1 cellular context compared by ENCODE assay signal in the genomic region with DNA sequence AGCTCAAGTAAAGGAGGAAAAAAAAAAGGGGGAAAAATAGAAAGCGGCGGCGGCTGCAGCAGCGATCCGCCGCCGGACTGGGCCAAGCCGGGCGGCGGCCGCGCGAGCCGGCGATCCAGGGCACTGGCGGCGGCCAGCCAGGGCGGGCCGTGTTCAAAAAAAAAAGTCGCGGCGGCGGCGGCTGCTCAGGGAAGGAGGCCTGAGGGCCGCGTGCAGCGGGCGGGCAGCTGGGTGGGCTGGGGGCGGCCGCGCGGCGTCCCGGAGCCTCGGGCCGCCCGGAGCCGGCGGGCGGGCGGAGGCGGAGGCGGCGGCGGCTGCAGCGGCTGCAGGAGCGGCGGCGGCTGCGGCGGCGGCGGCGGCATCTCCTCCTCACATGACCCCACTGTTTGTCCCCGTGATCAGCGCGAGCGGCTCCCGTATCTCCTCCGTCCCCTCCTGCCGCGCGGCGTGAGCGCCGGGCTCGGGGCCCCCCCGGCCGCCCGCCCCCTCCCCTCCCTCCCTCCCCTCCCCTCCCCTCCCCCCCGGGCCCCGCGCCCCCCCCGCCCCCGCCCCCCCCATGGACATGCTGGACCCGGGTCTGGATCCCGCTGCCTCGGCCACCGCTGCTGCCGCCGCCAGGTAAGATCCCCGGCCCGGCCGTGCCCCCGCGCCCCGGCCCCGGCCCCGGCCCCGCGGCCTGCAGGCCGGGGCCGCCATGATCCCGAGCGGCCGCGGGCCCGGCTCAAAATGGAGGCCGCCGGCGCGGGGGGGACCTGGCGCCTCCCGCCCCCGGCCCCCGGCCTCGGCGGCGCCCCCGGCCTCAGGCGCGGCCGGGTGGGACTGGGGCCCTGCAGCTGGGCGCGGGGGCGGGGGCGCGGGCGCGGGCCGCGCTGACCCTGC.
TF ChIP-seq lines count a peak whose summit lies in the region.

A gene with protein sequence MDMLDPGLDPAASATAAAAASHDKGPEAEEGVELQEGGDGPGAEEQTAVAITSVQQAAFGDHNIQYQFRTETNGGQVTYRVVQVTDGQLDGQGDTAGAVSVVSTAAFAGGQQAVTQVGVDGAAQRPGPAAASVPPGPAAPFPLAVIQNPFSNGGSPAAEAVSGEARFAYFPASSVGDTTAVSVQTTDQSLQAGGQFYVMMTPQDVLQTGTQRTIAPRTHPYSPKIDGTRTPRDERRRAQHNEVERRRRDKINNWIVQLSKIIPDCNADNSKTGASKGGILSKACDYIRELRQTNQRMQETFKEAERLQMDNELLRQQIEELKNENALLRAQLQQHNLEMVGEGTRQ (plus strand): TSS at position 417 of the 879 bp plus-strand sequence. CDS start 140 bp downstream, at position 557.

TF ChIP-seq in K562, 482 proteins besides CTCF, POLR2A, EP300 and RAD21 (continued from another document):
- no peak for TF ChIP-seq TRIM24 (IDR thresholded peaks at IDR 0.05)
- TF ChIP-seq, protein P1, sequence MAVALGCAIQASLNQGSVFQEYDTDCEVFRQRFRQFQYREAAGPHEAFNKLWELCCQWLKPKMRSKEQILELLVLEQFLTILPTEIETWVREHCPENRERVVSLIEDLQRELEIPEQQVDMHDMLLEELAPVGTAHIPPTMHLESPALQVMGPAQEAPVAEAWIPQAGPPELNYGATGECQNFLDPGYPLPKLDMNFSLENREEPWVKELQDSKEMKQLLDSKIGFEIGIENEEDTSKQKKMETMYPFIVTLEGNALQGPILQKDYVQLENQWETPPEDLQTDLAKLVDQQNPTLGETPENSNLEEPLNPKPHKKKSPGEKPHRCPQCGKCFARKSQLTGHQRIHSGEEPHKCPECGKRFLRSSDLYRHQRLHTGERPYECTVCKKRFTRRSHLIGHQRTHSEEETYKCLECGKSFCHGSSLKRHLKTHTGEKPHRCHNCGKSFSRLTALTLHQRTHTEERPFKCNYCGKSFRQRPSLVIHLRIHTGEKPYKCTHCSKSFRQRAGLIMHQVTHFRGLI (CRISPR knock-in tag; IDR thresholded peaks at IDR 0.05) = no peak
- no peak for TF ChIP-seq CC2D1A (IDR thresholded peaks at IDR 0.05)
- no peak for TF ChIP-seq ZFP1 (CRISPR knock-in tag; IDR thresholded peaks at IDR 0.05)
- TF ChIP-seq KAT8 (IDR thresholded peaks at IDR 0.05; ENCODE audit: low read depth) = no peak
- TF ChIP-seq SIX5 (IDR thresholded peaks at IDR 0.05; ENCODE audit: borderline replicate concordance in 1 of 2, insufficient read depth in 1 of 2, low read depth in 1 of 2, low read length in 2 of 2) = no peak
- TF ChIP-seq ZNF165 (CRISPR knock-in tag; IDR thresholded peaks at IDR 0.05; ENCODE audit: borderline replicate concordance) = no peak
- no peak for TF ChIP-seq NCOR1 (IDR thresholded peaks at IDR 0.05)
- TF ChIP-seq NR2C2 (CRISPR knock-in tag; IDR thresholded peaks at IDR 0.05) = no peak
- TF ChIP-seq NR2C2 (tag; IDR thresholded peaks at IDR 0.05) = 0 out of 2 replicates have a peak, but pooled peaks have one; percentile 23
- TF ChIP-seq CXXC5 (CRISPR knock-in tag; IDR thresholded peaks at IDR 0.05) = peak; percentile 4
- TF ChIP-seq KDM4B (IDR thresholded peaks at IDR 0.05; ENCODE audit: borderline replicate concordance in 2 of 2, low read depth in 1 of 2) = peak in 1 of 2 experiments; percentile 62; a peak in 1 of 4 replicates
- no peak for TF ChIP-seq CBFB (CRISPR knock-in tag; IDR thresholded peaks at IDR 0.05)
- no peak for TF ChIP-seq DACH1 (IDR thresholded peaks at IDR 0.05; ENCODE audit: partially characterized antibody)
- TF ChIP-seq CEBPB (tag; IDR thresholded peaks at IDR 0.05) = no peak
- no peak for TF ChIP-seq SAP30 (IDR thresholded peaks at IDR 0.05; ENCODE audit: borderline replicate concordance, insufficient read depth, low read depth, low read length, poor library complexity, severe bottlenecking)
- TF ChIP-seq, protein P2, sequence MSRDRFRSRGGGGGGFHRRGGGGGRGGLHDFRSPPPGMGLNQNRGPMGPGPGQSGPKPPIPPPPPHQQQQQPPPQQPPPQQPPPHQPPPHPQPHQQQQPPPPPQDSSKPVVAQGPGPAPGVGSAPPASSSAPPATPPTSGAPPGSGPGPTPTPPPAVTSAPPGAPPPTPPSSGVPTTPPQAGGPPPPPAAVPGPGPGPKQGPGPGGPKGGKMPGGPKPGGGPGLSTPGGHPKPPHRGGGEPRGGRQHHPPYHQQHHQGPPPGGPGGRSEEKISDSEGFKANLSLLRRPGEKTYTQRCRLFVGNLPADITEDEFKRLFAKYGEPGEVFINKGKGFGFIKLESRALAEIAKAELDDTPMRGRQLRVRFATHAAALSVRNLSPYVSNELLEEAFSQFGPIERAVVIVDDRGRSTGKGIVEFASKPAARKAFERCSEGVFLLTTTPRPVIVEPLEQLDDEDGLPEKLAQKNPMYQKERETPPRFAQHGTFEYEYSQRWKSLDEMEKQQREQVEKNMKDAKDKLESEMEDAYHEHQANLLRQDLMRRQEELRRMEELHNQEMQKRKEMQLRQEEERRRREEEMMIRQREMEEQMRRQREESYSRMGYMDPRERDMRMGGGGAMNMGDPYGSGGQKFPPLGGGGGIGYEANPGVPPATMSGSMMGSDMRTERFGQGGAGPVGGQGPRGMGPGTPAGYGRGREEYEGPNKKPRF (IDR thresholded peaks at IDR 0.05; ENCODE audit: low read depth, low read length) = no peak
TF ChIP-seq in K562: peak in this region for 33.
